9 cellular contexts compared by ENCODE assay signal in genomic region chr1:161198206-161198876, GRCh38. TPM values are rescaled to one million over a fixed set of nuclear protein-coding genes. Genes with fewer than 3 reads are reported as not detected.
DNase-seq lines count a peak whose midpoint lies in the region; ATAC-seq and TF ChIP-seq lines count a peak whose summit lies in the region.
"Had no signal": no experiment of that assay in that cellular context is flagged by ENCODE, and none has a peak within 500 bp of the region (broad histone marks: within the 10 kb centered on the region; RNA-seq: fewer than 3 reads in every experiment).

No MANE protein-coding gene starts in this region.

- peaks cover 2% of the 10 kb centered on the region for H3K36me3 Mint-ChIP-seq in activated naive CD4-positive, alpha-beta T cell treated with anti-CD3 and anti-CD28 coated beads for 36 hours (ENCODE audit: low read depth)
- peaks cover 7% of the 10 kb centered on the region for H3K36me3 Mint-ChIP-seq in activated naive CD4-positive, alpha-beta T cell treated with anti-CD3 and anti-CD28 coated beads, Interleukin-2, amount 10 ng/mL, durations not matched to agents 7 days and 5 days
- H3K36me3 Mint-ChIP-seq in CD14-positive monocyte, result peaks cover 0 to under 1% of the 10 kb centered on the region in 2 donors
- peaks cover 3% of the 10 kb centered on the region for H3K36me3 Mint-ChIP-seq in T-helper 2 cell treated with Interferon-gamma antibody and Interleukin-4, amounts not matched to agents 5 μg/mL and 100 μg/mL, for 36 hours (ENCODE audit: low read depth)
- no peaks in the 10 kb centered on the region for H3K36me3 Mint-ChIP-seq in T-cell

- no peaks in the 10 kb centered on the region for H3K9me3 Mint-ChIP-seq in activated naive CD4-positive, alpha-beta T cell treated with anti-CD3 and anti-CD28 coated beads for 36 hours
- H3K9me3 Mint-ChIP-seq in activated naive CD4-positive, alpha-beta T cell treated with anti-CD3 and anti-CD28 coated beads, Interleukin-2, amount 10 ng/mL, durations not matched to agents 7 days and 5 days, result no peaks in the 10 kb centered on the region
- no peaks in the 10 kb centered on the region for H3K9me3 Mint-ChIP-seq in CD14-positive monocyte
- no peaks in the 10 kb centered on the region for H3K9me3 Mint-ChIP-seq in T-helper 2 cell treated with Interferon-gamma antibody and Interleukin-4, amounts not matched to agents 5 μg/mL and 100 μg/mL, for 36 hours
- no peaks in the 10 kb centered on the region for H3K9me3 Mint-ChIP-seq in T-cell

- intact Hi-C loops in activated naive CD4-positive, alpha-beta T cell treated with anti-CD3 and anti-CD28 coated beads for 36 hours (cut with micrococcal nuclease), result no loop called here
- intact Hi-C loops in right lobe of liver (cut with DNase I), result loop anchor here (10.0 kb wide), 2 partner anchors 176 to 186 kb away; no protein-coding TSS in a partner anchor
- intact Hi-C loops in CD14-positive monocyte (cut with micrococcal nuclease), result no loop called here

- CTCF ChIA-PET in activated naive CD4-positive, alpha-beta T cell treated with anti-CD3 and anti-CD28 coated beads for 36 hours (lab: Charles Lee), result interaction anchor here (0.6 to 1.6 kb wide), 5 partner anchors 11 to 183 kb away, joined by 3 to 4 read pairs (median 3); partner anchors contain the start of gene TOMM40L
- CTCF ChIA-PET in activated naive CD4-positive, alpha-beta T cell treated with anti-CD3 and anti-CD28 coated beads, Interleukin-2, amount 10 ng/mL, durations not matched to agents 7 days and 5 days (lab: Charles Lee), result interaction anchor here (1.4 kb wide), 1 partner anchor 12 kb away, joined by 4 read pairs; no protein-coding TSS in a partner anchor
- CTCF ChIA-PET in T-cell (lab: Charles Lee), result interaction anchor here (0.7 to 1.6 kb wide), 3 partner anchors 27 to 218 kb away, joined by 3 to 5 read pairs (median 3); partner anchors contain the start of gene TOMM40L (in 1 of the 2)

- DNase-seq in activated naive CD4-positive, alpha-beta T cell treated with anti-CD3 and anti-CD28 coated beads for 36 hours, result no peak
- no peak for DNase-seq in activated naive CD4-positive, alpha-beta T cell treated with anti-CD3 and anti-CD28 coated beads, Interleukin-2, amount 10 ng/mL, durations not matched to agents 7 days and 5 days
- DNase-seq in caudate nucleus (lab: John Stamatoyannopoulos, UW), result peak in 40 of 61 donors; percentile 17 to 82 (median 44)
- DNase-seq in right lobe of liver, result peak in 1 of 3 donors; percentile 30
- DNase-seq in CD14-positive monocyte (ENCODE audit: low spot score), result no peak
- no peak for DNase-seq in T-helper 2 cell treated with Interferon-gamma antibody and Interleukin-4, amounts not matched to agents 5 μg/mL and 100 μg/mL, for 36 hours (ENCODE audit: low spot score)
- no peak for DNase-seq in T-cell

- H3K9me3 ChIP-seq in right lobe of liver, result no peaks in the 10 kb centered on the region

- no peak for ATAC-seq in right lobe of liver
- ATAC-seq in T-cell (replicated peaks in 1 of 4), result no peak

- H3K4me1 ChIP-seq in right lobe of liver (peaks cover 0 to 27% (median 14%) of the 10 kb centered on the region in 4 donors), urinary bladder (ENCODE audit: insufficient read depth) (no peaks in the 10 kb centered on the region)

- no peaks in the 10 kb centered on the region for H3K27me3 ChIP-seq in right lobe of liver

- POLR2A ChIA-PET in T-cell (lab: Charles Lee), result no interaction called here

- TF ChIP-seq CTCF in right lobe of liver (IDR thresholded peaks at IDR 0.05), result no peak
- no peak for TF ChIP-seq CTCF in CD14-positive monocyte (IDR thresholded peaks at IDR 0.05)

- peak overlapping the region; percentile 40 for H3K27ac Mint-ChIP-seq in activated naive CD4-positive, alpha-beta T cell treated with anti-CD3 and anti-CD28 coated beads for 36 hours
- no peak overlapping the region for H3K27ac Mint-ChIP-seq in activated naive CD4-positive, alpha-beta T cell treated with anti-CD3 and anti-CD28 coated beads, Interleukin-2, amount 10 ng/mL, durations not matched to agents 7 days and 5 days
- H3K27ac Mint-ChIP-seq in CD14-positive monocyte, result no peak overlapping the region
- H3K27ac Mint-ChIP-seq in T-helper 2 cell treated with Interferon-gamma antibody and Interleukin-4, amounts not matched to agents 5 μg/mL and 100 μg/mL, for 36 hours, result no peak overlapping the region
- H3K27ac Mint-ChIP-seq in T-cell, result no peak overlapping the region

- H3K4me3 ChIP-seq in right lobe of liver (peak overlapping the region; percentile 19 to 38 (median 23)), urinary bladder (ENCODE audit: low read depth, low read length) (peak overlapping the region; percentile 6)

- no peaks in the 10 kb centered on the region for H3K27me3 Mint-ChIP-seq in activated naive CD4-positive, alpha-beta T cell treated with anti-CD3 and anti-CD28 coated beads for 36 hours (ENCODE audit: low read depth)
- no peaks in the 10 kb centered on the region for H3K27me3 Mint-ChIP-seq in activated naive CD4-positive, alpha-beta T cell treated with anti-CD3 and anti-CD28 coated beads, Interleukin-2, amount 10 ng/mL, durations not matched to agents 7 days and 5 days
- H3K27me3 Mint-ChIP-seq in CD14-positive monocyte (ENCODE audit: low read depth in 3 of 3), result peaks cover 0 to 2% (median 1%) of the 10 kb centered on the region in 3 donors
- H3K27me3 Mint-ChIP-seq in T-helper 2 cell treated with Interferon-gamma antibody and Interleukin-4, amounts not matched to agents 5 μg/mL and 100 μg/mL, for 36 hours (ENCODE audit: low read depth), result no peaks in the 10 kb centered on the region
- H3K27me3 Mint-ChIP-seq in T-cell, result no peaks in the 10 kb centered on the region

- peak overlapping the region; percentile 99 for H3K27ac ChIP-seq in caudate nucleus (ENCODE audit: low read depth, low read length)
- peak overlapping the region; percentile 55 to 95 (median 92) for H3K27ac ChIP-seq in right lobe of liver
- no peak overlapping the region for H3K27ac ChIP-seq in urinary bladder (ENCODE audit: low read depth)

- H3K4me1 Mint-ChIP-seq in activated naive CD4-positive, alpha-beta T cell treated with anti-CD3 and anti-CD28 coated beads for 36 hours (ENCODE audit: low read depth), result peaks cover 56% of the 10 kb centered on the region
- peaks cover 69% of the 10 kb centered on the region for H3K4me1 Mint-ChIP-seq in activated naive CD4-positive, alpha-beta T cell treated with anti-CD3 and anti-CD28 coated beads, Interleukin-2, amount 10 ng/mL, durations not matched to agents 7 days and 5 days
- H3K4me1 Mint-ChIP-seq in CD14-positive monocyte (peaks cover 59% of the 10 kb centered on the region), T-cell (peaks cover 47 to 55% (median 48%) of the 10 kb centered on the region in 3 donors)
- H3K4me1 Mint-ChIP-seq in T-helper 2 cell treated with Interferon-gamma antibody and Interleukin-4, amounts not matched to agents 5 μg/mL and 100 μg/mL, for 36 hours (ENCODE audit: low read depth), result peaks cover 28% of the 10 kb centered on the region

- H3K36me3 ChIP-seq in right lobe of liver (peaks cover 0 to under 1% (median 0%) of the 10 kb centered on the region in 4 donors), urinary bladder (ENCODE audit: insufficient read depth) (no peaks in the 10 kb centered on the region)

- no peak for TF ChIP-seq POLR2A in right lobe of liver (IDR thresholded peaks at IDR 0.05)

- no peak overlapping the region for H3K4me3 Mint-ChIP-seq in activated naive CD4-positive, alpha-beta T cell treated with anti-CD3 and anti-CD28 coated beads for 36 hours
- no peak overlapping the region for H3K4me3 Mint-ChIP-seq in activated naive CD4-positive, alpha-beta T cell treated with anti-CD3 and anti-CD28 coated beads, Interleukin-2, amount 10 ng/mL, durations not matched to agents 7 days and 5 days
- no peak overlapping the region for H3K4me3 Mint-ChIP-seq in CD14-positive monocyte
- no peak overlapping the region for H3K4me3 Mint-ChIP-seq in T-helper 2 cell treated with Interferon-gamma antibody and Interleukin-4, amounts not matched to agents 5 μg/mL and 100 μg/mL, for 36 hours
- H3K4me3 Mint-ChIP-seq in T-cell, result no peak overlapping the region

- 13% methylated on average over 7 of the region's 20 CpGs for WGBS in right lobe of liver (ENCODE audit: insufficient coverage, low coverage, low lambda C conversion rate, missing lambda C conversion rate)
- WGBS in urinary bladder, result 16% methylated on average over 20 of the region's 20 CpGs

RNA-seq across cellular contexts. Expression of gene ADAMTS4, which starts 0.5 kb away (rescaled TPM):
- 10 to 100 TPM in 1 of 2 experiments, 1 to 10 TPM in 1; 6.5 to 10.6 TPM for total RNA-seq in activated naive CD4-positive, alpha-beta T cell treated with anti-CD3 and anti-CD28 coated beads for 36 hours
- total RNA-seq in right lobe of liver (10 to 100 TPM in 1 of 6 experiments, 1 to 10 TPM in 3, under 1 TPM in 2; 0.29 to 11.0 (median 2.1) TPM), urinary bladder (4.4 TPM), T-cell (1 to 10 TPM in 4 of 5 donors, under 1 TPM in 1; 0.86 to 1.8 (median 1.4) TPM)
- polyA plus RNA-seq in urinary bladder (19.6 TPM), CD14-positive monocyte (under 1 TPM in 1 of 2 donors, not detected in 1; 0.01 TPM)

RNA-seq across cellular contexts. Expression of gene NDUFS2, which starts 3.8 kb away (rescaled TPM):
- 100 to 1,000 TPM; 126 to 130 TPM for total RNA-seq in activated naive CD4-positive, alpha-beta T cell treated with anti-CD3 and anti-CD28 coated beads for 36 hours
- total RNA-seq in right lobe of liver (100 to 1,000 TPM in 5 of 6 experiments, 10 to 100 TPM in 1; 91.1 to 157 (median 107) TPM), urinary bladder (71.9 TPM), T-cell (10 to 100 TPM; 57.3 to 92.2 (median 88.2) TPM)
- polyA plus RNA-seq in urinary bladder (100 TPM), CD14-positive monocyte (100 to 1,000 TPM; 101 to 119 TPM)

RNA-seq across cellular contexts. Expression of gene FCER1G, which starts 16.8 kb away (rescaled TPM):
- total RNA-seq in activated naive CD4-positive, alpha-beta T cell treated with anti-CD3 and anti-CD28 coated beads for 36 hours, result 1 to 10 TPM in 1 of 2 experiments, under 1 TPM in 1; 0.74 to 1.6 TPM
- total RNA-seq in right lobe of liver (10 to 100 TPM; 11.5 to 54.0 (median 19.0) TPM), urinary bladder (15.9 TPM), T-cell (1 to 10 TPM; 2.5 to 5.2 (median 3.5) TPM)
- polyA plus RNA-seq in urinary bladder (161 TPM), CD14-positive monocyte (1,000 to 10,000 TPM; 2,686 to 4,191 TPM)

RNA-seq across cellular contexts. Expression of gene B4GALT3, which starts 21.0 kb away (rescaled TPM):
- total RNA-seq in activated naive CD4-positive, alpha-beta T cell treated with anti-CD3 and anti-CD28 coated beads for 36 hours, result 10 to 100 TPM; 45.7 to 49.0 TPM
- total RNA-seq in right lobe of liver, result 10 to 100 TPM; 10.9 to 21.1 (median 13.1) TPM
- total RNA-seq in urinary bladder, result 15.3 TPM
- 21.5 TPM for polyA plus RNA-seq in urinary bladder
- polyA plus RNA-seq in CD14-positive monocyte, result 10 to 100 TPM; 16.8 to 21.0 TPM
- 10 to 100 TPM; 48.4 to 77.8 (median 69.3) TPM for total RNA-seq in T-cell

RNA-seq across cellular contexts. Expression of gene APOA2, which starts 25.1 kb away (rescaled TPM):
- not detected for total RNA-seq in activated naive CD4-positive, alpha-beta T cell treated with anti-CD3 and anti-CD28 coated beads for 36 hours
- total RNA-seq in right lobe of liver (over 10,000 TPM in 2 of 6 experiments, 1,000 to 10,000 TPM in 4; 3,802 to 16,527 (median 7,524) TPM), urinary bladder (not detected), T-cell (1 to 10 TPM in 3 of 5 donors, not detected in 2; 2.2 to 5.5 (median 3.7) TPM)
- polyA plus RNA-seq in urinary bladder (5.4 TPM), CD14-positive monocyte (not detected)
- total RNA-seq: T-helper 1 cell treated with Interleukin-12 subunit alpha and Interleukin-12 subunit beta and Interleukin-4 antibody, amounts not matched to agents 30 ng/mL and 1 ng/mL, for 36 hours had no signal

Comparison
In these comparisons a context has a peak if more than half of its experiments do, and no peak if none do; other contexts are left out.
1. DNase-seq: peak in caudate nucleus (40 of 61); none in activated naive CD4-positive, alpha-beta T cell treated with anti-CD3 and anti-CD28 coated beads for 36 hours (single experiment), activated naive CD4-positive, alpha-beta T cell treated with anti-CD3 and anti-CD28 coated beads, Interleukin-2, amount 10 ng/mL, durations not matched to agents 7 days and 5 days (single experiment), CD14-positive monocyte (single experiment), T-helper 2 cell treated with Interferon-gamma antibody and Interleukin-4, amounts not matched to agents 5 μg/mL and 100 μg/mL, for 36 hours (single experiment) and T-cell (0 of 34).
2. intact Hi-C loops: an anchor here in right lobe of liver (10.0 kb wide); none called in activated naive CD4-positive, alpha-beta T cell treated with anti-CD3 and anti-CD28 coated beads for 36 hours and CD14-positive monocyte.